ENCODE assay signal across 10 cellular contexts in the genomic region with DNA sequence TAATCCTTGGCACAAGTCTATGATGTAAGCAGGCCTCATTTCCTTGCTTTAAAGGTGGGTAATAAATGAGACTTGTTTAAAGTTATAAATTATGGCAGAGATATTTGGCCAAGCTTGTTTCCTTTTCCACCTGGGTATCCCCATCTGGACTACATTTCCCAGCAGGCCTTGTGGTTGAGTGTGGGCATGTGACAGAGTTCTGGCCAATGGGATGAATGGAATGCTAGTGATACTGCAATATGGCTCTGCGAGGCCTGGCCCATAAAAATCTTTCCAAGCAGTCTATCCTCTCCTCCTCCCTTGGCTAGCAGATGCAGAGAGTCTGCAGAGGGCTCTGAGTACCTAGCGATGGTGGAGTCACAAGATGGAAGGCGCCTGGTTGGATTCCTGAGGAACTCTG.
DNase-seq lines count a peak whose midpoint lies in the region; ATAC-seq, FAIRE-seq and TF ChIP-seq lines count a peak whose summit lies in the region.
"Had no signal": no experiment of that assay in that cellular context is flagged by ENCODE, and none has a peak within 500 bp of the region (broad histone marks: within the 10 kb centered on the region; RNA-seq: fewer than 3 reads in every experiment).

No MANE protein-coding gene starts in this region.

- H3K27me3 ChIP-seq in GM12878 (replicated peaks in 1 of 2; ENCODE audit: control insufficient read depth in 2 of 2, insufficient read depth in 2 of 2, low read length in 1 of 2), result no peaks in the 10 kb centered on the region; a peak in 1 of 4 replicates
- H3K27me3 ChIP-seq in lung (ENCODE audit: control insufficient read depth, insufficient read depth), result no peaks in the 10 kb centered on the region
- no peaks in the 10 kb centered on the region for H3K27me3 ChIP-seq in MG63
- H3K27me3 ChIP-seq: Peyer's patch, upper lobe of left lung had no signal

- no TSS peak for BruUV-seq in GM12878 (replicated peaks; lab: Mats Ljungman, UMichigan)

- H4K20me1 ChIP-seq in GM12878 (ENCODE audit: control insufficient read depth, insufficient read depth), result no peaks in the 10 kb centered on the region

- CTCF ChIA-PET in GM12878 (lab: Yijun Ruan, JAX), result no interaction called here

- DNase-seq in DMS153 treated with DMSO at 0.1 percent for 48 hours (lab: John Stamatoyannopoulos, UW; ENCODE audit: unreplicated experiment), result peak; percentile 7
- no peak for DNase-seq in GM12878 (ENCODE audit: low read depth, low spot score)
- DNase-seq in lung (ENCODE audit: low spot score), result peak; percentile 39
- no peak for DNase-seq in MG63
- DNase-seq in NCI-H146 (lab: John Stamatoyannopoulos, UW), result no peak
- DNase-seq: Peyer's patch, upper lobe of left lung had no signal

- H3K4me2 ChIP-seq in GM12878 (ENCODE audit: control insufficient read depth, insufficient read depth), result no peak overlapping the region

- SMC1A ChIA-PET in GM12878 (lab: Charles Lee; ENCODE audit: uncharacterized antibody, unreplicated experiment), result no interaction called here

- H3K9ac ChIP-seq in GM12878 (ENCODE audit: control insufficient read depth, insufficient read depth, low read length), result no peak overlapping the region

- no peak for TF ChIP-seq CTCF in GM12878 (IDR thresholded peaks at IDR 0.05 in 2 of 3, conservative IDR thresholded peaks at IDR 0.05 in 1 of 3; ENCODE audit: control insufficient read depth in 2 of 3, extremely low read depth in 1 of 3, insufficient read depth in 1 of 3, low read depth in 3 of 3, low read length in 3 of 3)
- no peak for TF ChIP-seq CTCF in lung (IDR thresholded peaks at IDR 0.05; ENCODE audit: control extremely low read depth, extremely low read depth)

- FAIRE-seq in GM12878 (lab: Jason Lieb, UNC), result no peak

- H3K36me3 ChIP-seq in GM12878 (ENCODE audit: control insufficient read depth in 2 of 2, insufficient read depth in 2 of 2, low read length in 1 of 2) (no peaks in the 10 kb centered on the region), lung (ENCODE audit: control insufficient read depth in 2 of 2, insufficient read depth in 2 of 2, low read length in 2 of 2) (no peaks in the 10 kb centered on the region), MG63 (no peaks in the 10 kb centered on the region)
- H3K36me3 ChIP-seq: Peyer's patch, upper lobe of left lung had no signal

- in situ Hi-C loops in GM12878 (cut with MboI), result no loop called here

- intact Hi-C loops in GM12878 (cut with micrococcal nuclease; ENCODE audit: unreplicated experiment), result no loop called here

- WGBS in GM12878 (ENCODE audit: insufficient coverage, insufficient replicate concordance, low lambda C conversion rate, missing lambda C conversion rate), result 49% methylated on average over 3 of the region's 3 CpGs
- 85 to 96% methylated on average over 3 of the region's 3 CpGs for WGBS in lung, 2 donors

- H2AFZ ChIP-seq in GM12878 (ENCODE audit: control insufficient read depth, low read depth, low read length), result no peak overlapping the region

- no peak for TF ChIP-seq EP300 in Ishikawa (IDR thresholded peaks at IDR 0.05; ENCODE audit: borderline replicate concordance)
- TF ChIP-seq EP300 in GM12878 (IDR thresholded peaks at IDR 0.05; ENCODE audit: borderline replicate concordance in 1 of 2, control insufficient read depth in 1 of 2, low read depth in 2 of 2, low read length in 2 of 2), result no peak

- TF ChIP-seq POLR2A in GM12878 (IDR thresholded peaks at IDR 0.05; ENCODE audit: low read depth, low read length), result no peak

- RAD21 ChIA-PET in GM12878 (lab: Charles Lee; ENCODE audit: unreplicated experiment), result no interaction called here

- no peak overlapping the region for H3K27ac ChIP-seq in GM12878 (ENCODE audit: control insufficient read depth, insufficient read depth)
- H3K27ac ChIP-seq in lung (ENCODE audit: low read depth in 1 of 2, low read length in 1 of 2), result no peak overlapping the region
- H3K27ac ChIP-seq: Peyer's patch, upper lobe of left lung had no signal

- POLR2A ChIA-PET in GM12878 (lab: Charles Lee), result no interaction called here

- peak; percentile 39; the same call in 1 of the 3 replicates for ATAC-seq in GM12878
- no peak for ATAC-seq in lung (ENCODE audit: insufficient read depth, low FRiP score)
- ATAC-seq in HG02642 (IDR thresholded peaks at IDR 0.05; ENCODE audit: poor library complexity, unreplicated experiment), result no peak
- no peak for ATAC-seq in HG02759 (IDR thresholded peaks at IDR 0.05; ENCODE audit: unreplicated experiment)

- H3K4me3 ChIP-seq in GM12878 (no peak overlapping the region), lung (no peak overlapping the region), MG63 (no peak overlapping the region)
- H3K4me3 ChIP-seq: Peyer's patch, upper lobe of left lung had no signal

- H3K9me3 ChIP-seq in GM12878 (replicated peaks; ENCODE audit: control insufficient read depth, insufficient read depth, low read length) (no peaks in the 10 kb centered on the region), lung (ENCODE audit: control insufficient read depth in 2 of 2, insufficient read depth in 1 of 2, low read length in 1 of 2) (no peaks in the 10 kb centered on the region), MG63 (no peaks in the 10 kb centered on the region)
- H3K9me3 ChIP-seq: Peyer's patch, upper lobe of left lung had no signal

- TF ChIP-seq RAD21 in Ishikawa (IDR thresholded peaks at IDR 0.05; ENCODE audit: low read depth) (no peak), GM12878 (IDR thresholded peaks at IDR 0.05; ENCODE audit: insufficient read depth, low read depth, low read length) (no peak)

- no peaks in the 10 kb centered on the region for H3K4me1 ChIP-seq in GM12878 (ENCODE audit: control insufficient read depth, insufficient read depth, low read length)
- peaks cover 0 to 4% of the 10 kb centered on the region in 2 donors for H3K4me1 ChIP-seq in lung (ENCODE audit: control insufficient read depth in 2 of 2, insufficient read depth in 2 of 2, low read length in 2 of 2)
- H3K4me1 ChIP-seq: Peyer's patch, upper lobe of left lung had no signal

- no peaks in the 10 kb centered on the region for H3K79me2 ChIP-seq in GM12878 (ENCODE audit: control insufficient read depth, insufficient read depth, low read length)

TF ChIP-seq in Ishikawa, 13 proteins besides CTCF, POLR2A, EP300 and RAD21:
- no peak for TF ChIP-seq CEBPB (IDR thresholded peaks at IDR 0.05)
- no peak for TF ChIP-seq EGR1 (IDR thresholded peaks at IDR 0.05)
- TF ChIP-seq YY1 (IDR thresholded peaks at IDR 0.05; ENCODE audit: low read depth), result peak; percentile 72
- TF ChIP-seq, protein P1, sequence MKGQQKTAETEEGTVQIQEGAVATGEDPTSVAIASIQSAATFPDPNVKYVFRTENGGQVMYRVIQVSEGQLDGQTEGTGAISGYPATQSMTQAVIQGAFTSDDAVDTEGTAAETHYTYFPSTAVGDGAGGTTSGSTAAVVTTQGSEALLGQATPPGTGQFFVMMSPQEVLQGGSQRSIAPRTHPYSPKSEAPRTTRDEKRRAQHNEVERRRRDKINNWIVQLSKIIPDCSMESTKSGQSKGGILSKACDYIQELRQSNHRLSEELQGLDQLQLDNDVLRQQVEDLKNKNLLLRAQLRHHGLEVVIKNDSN (IDR thresholded peaks at IDR 0.05), result peak; percentile 95

TF ChIP-seq in GM12878, 131 proteins besides CTCF, POLR2A, EP300 and RAD21 (continues in another document):
- TF ChIP-seq HCFC1 (IDR thresholded peaks at IDR 0.05; ENCODE audit: low read length) (peak; percentile 67), CBX5 (IDR thresholded peaks at IDR 0.05; ENCODE audit: low read depth) (no peak), ZNF207 (IDR thresholded peaks at IDR 0.05; ENCODE audit: borderline replicate concordance) (no peak), ZBTB33 (IDR thresholded peaks at IDR 0.05) (no peak), PKNOX1 (IDR thresholded peaks at IDR 0.05) (no peak), BCL11A (IDR thresholded peaks at IDR 0.05; ENCODE audit: low read depth, low read length) (no peak)
- TF ChIP-seq, protein P1 (IDR thresholded peaks at IDR 0.05; ENCODE audit: borderline replicate concordance, extremely low read length, insufficient read depth, low read depth, low read length), result peak; percentile 80

Comparison
In these comparisons a context has a peak if more than half of its experiments do, and no peak if none do; other contexts are left out.
1. DNase-seq: peak in DMS153 treated with DMSO at 0.1 percent for 48 hours (single experiment) and lung (single experiment); none in GM12878 (single experiment), MG63 (single experiment) and NCI-H146 (single experiment).